Comparison of ENCODE assay signal across 1 cellular context in the genomic region with DNA sequence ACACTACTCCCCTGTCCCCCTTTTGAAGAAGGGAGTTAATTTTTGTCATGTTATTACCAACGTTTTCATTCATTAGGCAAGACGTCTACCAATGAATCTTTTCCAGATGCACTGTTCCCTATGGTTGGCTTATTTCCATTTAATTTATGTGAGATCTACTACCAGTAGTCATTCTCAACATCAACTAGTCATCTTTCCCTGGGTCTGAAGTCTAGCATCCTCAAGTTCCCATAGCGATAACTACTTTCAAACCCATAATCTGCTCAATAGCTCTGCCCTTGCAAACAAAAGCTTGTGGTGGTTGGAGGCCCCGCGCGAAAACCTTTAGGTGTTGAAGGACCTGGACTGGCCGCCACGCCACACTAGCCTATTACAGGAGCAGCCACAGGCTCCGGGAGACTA.
TF ChIP-seq lines count a peak whose summit lies in the region.

No MANE protein-coding gene starts in this region.

TF ChIP-seq in IMR-90, 13 proteins besides CTCF, POLR2A, EP300 and RAD21 (continued from another document):
- TF ChIP-seq, protein P1, sequence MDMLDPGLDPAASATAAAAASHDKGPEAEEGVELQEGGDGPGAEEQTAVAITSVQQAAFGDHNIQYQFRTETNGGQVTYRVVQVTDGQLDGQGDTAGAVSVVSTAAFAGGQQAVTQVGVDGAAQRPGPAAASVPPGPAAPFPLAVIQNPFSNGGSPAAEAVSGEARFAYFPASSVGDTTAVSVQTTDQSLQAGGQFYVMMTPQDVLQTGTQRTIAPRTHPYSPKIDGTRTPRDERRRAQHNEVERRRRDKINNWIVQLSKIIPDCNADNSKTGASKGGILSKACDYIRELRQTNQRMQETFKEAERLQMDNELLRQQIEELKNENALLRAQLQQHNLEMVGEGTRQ (IDR thresholded peaks at IDR 0.05; ENCODE audit: low read depth, low read length): no peak
- no peak for TF ChIP-seq MAFK (IDR thresholded peaks at IDR 0.05; ENCODE audit: low read depth, low read length)
- no peak for TF ChIP-seq CHD1 (IDR thresholded peaks at IDR 0.05; ENCODE audit: low read depth, low read length)
- TF ChIP-seq MXI1 (IDR thresholded peaks at IDR 0.05; ENCODE audit: borderline replicate concordance, low read depth, low read length): no peak
- TF ChIP-seq RCOR1 (IDR thresholded peaks at IDR 0.05; ENCODE audit: insufficient replicate concordance, low read length): no peak
- TF ChIP-seq, protein P2, sequence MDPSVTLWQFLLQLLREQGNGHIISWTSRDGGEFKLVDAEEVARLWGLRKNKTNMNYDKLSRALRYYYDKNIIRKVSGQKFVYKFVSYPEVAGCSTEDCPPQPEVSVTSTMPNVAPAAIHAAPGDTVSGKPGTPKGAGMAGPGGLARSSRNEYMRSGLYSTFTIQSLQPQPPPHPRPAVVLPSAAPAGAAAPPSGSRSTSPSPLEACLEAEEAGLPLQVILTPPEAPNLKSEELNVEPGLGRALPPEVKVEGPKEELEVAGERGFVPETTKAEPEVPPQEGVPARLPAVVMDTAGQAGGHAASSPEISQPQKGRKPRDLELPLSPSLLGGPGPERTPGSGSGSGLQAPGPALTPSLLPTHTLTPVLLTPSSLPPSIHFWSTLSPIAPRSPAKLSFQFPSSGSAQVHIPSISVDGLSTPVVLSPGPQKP (IDR thresholded peaks at IDR 0.05; ENCODE audit: borderline replicate concordance, low read depth, low read length): no peak
- TF ChIP-seq NFE2L2 (IDR thresholded peaks at IDR 0.05; ENCODE audit: low read depth, low read length): no peak
